ENCODE assay signal across 7 cellular contexts in genomic region chr1:155226188-155226909, GRCh38. TPM values are rescaled to one million over a fixed set of nuclear protein-coding genes. Genes with fewer than 3 reads are reported as not detected.
DNase-seq lines count a peak whose midpoint lies in the region; ATAC-seq and TF ChIP-seq lines count a peak whose summit lies in the region.

No MANE protein-coding gene starts in this region.

- TF ChIP-seq EP300 in SK-N-SH (IDR thresholded peaks at IDR 0.05; ENCODE audit: borderline replicate concordance in 1 of 2, low read depth in 1 of 2, low read length in 1 of 2) (no peak), tibial nerve (IDR thresholded peaks at IDR 0.05) (no peak)

- H3K4me3 Mint-ChIP-seq in activated naive CD8-positive, alpha-beta T cell treated with anti-CD3 and anti-CD28 coated beads for 36 hours, result peak overlapping the region; percentile 95

- H3K27me3 ChIP-seq in SK-N-SH (ENCODE audit: insufficient read depth) (no peaks in the 10 kb centered on the region), heart left ventricle (no peaks in the 10 kb centered on the region), tibial nerve (no peaks in the 10 kb centered on the region)

- TF ChIP-seq CTCF in SK-N-SH (IDR thresholded peaks at IDR 0.05) (peak; percentile 68), heart left ventricle (IDR thresholded peaks at IDR 0.05) (peak; percentile 10 to 65 (median 60)), tibial nerve (IDR thresholded peaks at IDR 0.05) (peak; percentile 41 to 72 (median 57))

- intact Hi-C loops in heart left ventricle (cut with DNase I), result loop anchor here in 8 of 10 donors (1.0 to 10.0 kb wide), 6 partner anchors 17 to 52 kb away; partner anchors contain the start of genes KRTCAP2 (in 2 of the 8), MTX1 (in 2 of the 8), TRIM46 (in 2 of the 8) and THBS3 (in 1 of the 8)

- H3K36me3 Mint-ChIP-seq in activated naive CD8-positive, alpha-beta T cell treated with anti-CD3 and anti-CD28 coated beads for 36 hours, result peaks cover 12% of the 10 kb centered on the region

- peaks cover 22% of the 10 kb centered on the region for H3K4me1 Mint-ChIP-seq in activated naive CD8-positive, alpha-beta T cell treated with anti-CD3 and anti-CD28 coated beads for 36 hours

- peak overlapping the region; percentile 97 for H3K27ac Mint-ChIP-seq in activated naive CD8-positive, alpha-beta T cell treated with anti-CD3 and anti-CD28 coated beads for 36 hours

- no peaks in the 10 kb centered on the region for H3K9me2 ChIP-seq in SK-N-SH

- no peaks in the 10 kb centered on the region for H3K9me3 Mint-ChIP-seq in activated naive CD8-positive, alpha-beta T cell treated with anti-CD3 and anti-CD28 coated beads for 36 hours

- H2AFZ ChIP-seq in SK-N-SH (ENCODE audit: low read depth), result peak overlapping the region; percentile 83; the same call in 1 of the 2 replicates

- H3K27ac ChIP-seq in SK-N-SH (ENCODE audit: low read depth in 2 of 2, low read length in 1 of 2), result peak overlapping the region; percentile 86 to 93
- H3K27ac ChIP-seq in heart left ventricle, result peak overlapping the region; percentile 24 to 92 (median 87)
- peak overlapping the region; percentile 72 to 88 (median 84) for H3K27ac ChIP-seq in tibial nerve

- POLR2A ChIA-PET in SK-N-SH (lab: Yijun Ruan, JAX), result interaction anchor here (0.6 to 1.0 kb wide), 3 partner anchors 24 to 34 kb away, joined by 3 to 5 read pairs (median 4); no protein-coding TSS in a partner anchor

- H3K9me3 ChIP-seq in SK-N-SH (no peaks in the 10 kb centered on the region), heart left ventricle (no peaks in the 10 kb centered on the region), tibial nerve (no peaks in the 10 kb centered on the region)

- H3F3A ChIP-seq in SK-N-SH (replicated peaks; ENCODE audit: insufficient read depth), result peaks cover 34% of the 10 kb centered on the region

- no peaks in the 10 kb centered on the region for H3K36me3 ChIP-seq in SK-N-SH (replicated peaks in 1 of 2; ENCODE audit: control insufficient read depth in 1 of 2, insufficient read depth in 2 of 2, low read length in 1 of 2)
- no peaks in the 10 kb centered on the region for H3K36me3 ChIP-seq in heart left ventricle
- no peaks in the 10 kb centered on the region for H3K36me3 ChIP-seq in tibial nerve

- DNase-seq in NCI-H1105 (lab: John Stamatoyannopoulos, UW), result peak; percentile 74
- peak; percentile 60 for DNase-seq in SK-N-SH
- peak; percentile 74 for DNase-seq in activated naive CD8-positive, alpha-beta T cell treated with anti-CD3 and anti-CD28 coated beads for 36 hours
- peak; percentile 63 to 78 (median 70) for DNase-seq in heart left ventricle
- DNase-seq in pons (ENCODE audit: low spot score), result peak; percentile 83
- DNase-seq in tibial nerve (ENCODE audit: low spot score in 2 of 2), result peak; percentile 64 to 82

- H3K27me3 Mint-ChIP-seq in activated naive CD8-positive, alpha-beta T cell treated with anti-CD3 and anti-CD28 coated beads for 36 hours, result no peaks in the 10 kb centered on the region

- CTCF ChIA-PET in SK-N-SH (lab: Yijun Ruan, JAX), result interaction anchor here (0.6 to 4.1 kb wide), 22 partner anchors 13 to 718 kb away, joined by 3 to 48 read pairs (median 4); partner anchors contain the start of genes KRTCAP2, MTX1, THBS3 and TRIM46

- WGBS in SK-N-SH (ENCODE audit: low lambda C conversion rate), result under 1% methylated on average over 7 of the region's 7 CpGs
- 0 to 1% (median 0%) methylated on average over 7 of the region's 7 CpGs for WGBS in heart left ventricle, 4 donors
- 0 to 1% methylated on average over 7 of the region's 7 CpGs for WGBS in tibial nerve, 2 donors

- peak overlapping the region; percentile 91 for H3K4me2 ChIP-seq in SK-N-SH

- H3K4me1 ChIP-seq in SK-N-SH (ENCODE audit: control insufficient read depth in 1 of 2, insufficient read depth in 2 of 2, low read depth in 1 of 2, low read length in 1 of 2) (peaks cover 12 to 14% of the 10 kb centered on the region in 2 experiments; a peak in 3 of 4 replicates), heart left ventricle (peaks cover 0 to 63% (median 16%) of the 10 kb centered on the region in 12 donors), tibial nerve (peaks cover 0 to 26% (median 9%) of the 10 kb centered on the region in 4 donors)

- peak overlapping the region; percentile 85 for H3K9ac ChIP-seq in SK-N-SH

- peak; percentile 37 for ATAC-seq in GM18909 (IDR thresholded peaks at IDR 0.05; ENCODE audit: poor library complexity, unreplicated experiment)
- ATAC-seq in heart left ventricle, result peak; percentile 23 to 52 (median 44)

- TF ChIP-seq POLR2A in heart left ventricle (IDR thresholded peaks at IDR 0.05) (no peak), tibial nerve (IDR thresholded peaks at IDR 0.05) (no peak)

- peak overlapping the region; percentile 60 to 69 for H3K4me3 ChIP-seq in SK-N-SH (ENCODE audit: low read depth in 2 of 2, low read length in 1 of 2)
- peak overlapping the region; percentile 15 to 77 (median 62) for H3K4me3 ChIP-seq in heart left ventricle
- peak overlapping the region; percentile 57 to 73 (median 63) for H3K4me3 ChIP-seq in tibial nerve

- peak; percentile 64 for TF ChIP-seq RAD21 in SK-N-SH (IDR thresholded peaks at IDR 0.05; ENCODE audit: low read length)

- no peaks in the 10 kb centered on the region for H4K20me1 ChIP-seq in SK-N-SH (ENCODE audit: insufficient read depth)

- H3K79me2 ChIP-seq in SK-N-SH (ENCODE audit: insufficient read depth), result peaks cover 28% of the 10 kb centered on the region

TF ChIP-seq in SK-N-SH, 30 proteins besides CTCF, POLR2A, EP300 and RAD21:
- TF ChIP-seq SMC3 (IDR thresholded peaks at IDR 0.05; ENCODE audit: low read depth, low read length) (peak; percentile 23; the same call in 1 of the 2 replicates), POLR2AphosphoS5 (IDR thresholded peaks at IDR 0.05; ENCODE audit: low read depth, low read length) (no peak)
TF ChIP-seq in SK-N-SH: peak in this region for 1.

RNA-seq across cellular contexts. Expression of gene MTX1, which starts 17.9 kb away (rescaled TPM):
- 79.1 TPM in 2 replicates for polyA plus RNA-seq in SK-N-SH (2012; rRNA removed)
- 38.5 and 57.4 TPM in 2 replicates for polyA plus RNA-seq in SK-N-SH (2012; cell fraction: cytosol; rRNA removed)
- polyA plus RNA-seq in SK-N-SH (2012; cell fraction: nucleus; rRNA removed), result 75.0 and 79.6 TPM in 2 replicates
- 10 to 100 TPM; 68.0 to 72.5 TPM for total RNA-seq in activated naive CD8-positive, alpha-beta T cell treated with anti-CD3 and anti-CD28 coated beads for 36 hours
- 10 to 100 TPM; 14.1 to 32.2 (median 19.3) TPM for total RNA-seq in heart left ventricle
- 10 to 100 TPM; 28.1 to 37.1 TPM for polyA plus RNA-seq in heart left ventricle
- 10 to 100 TPM; 30.1 to 50.7 (median 35.3) TPM for total RNA-seq in tibial nerve

RNA-seq across cellular contexts. Expression of gene THBS3, which starts 18.7 kb away (rescaled TPM):
- polyA plus RNA-seq in SK-N-SH (2012; rRNA removed) (124 and 162 TPM in 2 replicates), heart left ventricle (1 to 10 TPM; 2.7 to 6.8 TPM)
- 61.2 and 79.2 TPM in 2 replicates for polyA plus RNA-seq in SK-N-SH (2012; cell fraction: cytosol; rRNA removed)
- 430 and 590 TPM in 2 replicates for polyA plus RNA-seq in SK-N-SH (2012; cell fraction: nucleus; rRNA removed)
- 1 to 10 TPM; 7.4 to 9.3 TPM for total RNA-seq in activated naive CD8-positive, alpha-beta T cell treated with anti-CD3 and anti-CD28 coated beads for 36 hours
- total RNA-seq in heart left ventricle (10 to 100 TPM in 2 of 9 donors, 1 to 10 TPM in 7; 3.0 to 22.2 (median 5.5) TPM), tibial nerve (100 to 1,000 TPM in 1 of 4 donors, 10 to 100 TPM in 3; 33.9 to 119 (median 52.6) TPM)

RNA-seq across cellular contexts. Expression of gene ENTREP3, which starts 28.9 kb away (rescaled TPM):
- 20.0 and 30.6 TPM in 2 replicates for polyA plus RNA-seq in SK-N-SH (2012; rRNA removed)
- 17.9 and 26.4 TPM in 2 replicates for polyA plus RNA-seq in SK-N-SH (2012; cell fraction: cytosol; rRNA removed)
- polyA plus RNA-seq in SK-N-SH (2012; cell fraction: nucleus; rRNA removed), result 42.8 and 45.5 TPM in 2 replicates
- 10 to 100 TPM; 46.6 to 49.7 TPM for total RNA-seq in activated naive CD8-positive, alpha-beta T cell treated with anti-CD3 and anti-CD28 coated beads for 36 hours
- total RNA-seq in heart left ventricle, result 10 to 100 TPM; 10.5 to 24.4 (median 12.8) TPM
- 10 to 100 TPM in 1 of 2 donors, 1 to 10 TPM in 1; 5.1 to 21.6 TPM for polyA plus RNA-seq in heart left ventricle
- total RNA-seq in tibial nerve, result 10 to 100 TPM; 22.7 to 42.0 (median 26.6) TPM

RNA-seq across cellular contexts. Expression of gene SCAMP3, which starts 35.8 kb away (rescaled TPM):
- polyA plus RNA-seq in SK-N-SH (2012; rRNA removed) (193 and 225 TPM in 2 replicates), heart left ventricle (100 to 1,000 TPM in 1 of 2 donors, 10 to 100 TPM in 1; 53.3 to 123 TPM)
- 115 and 149 TPM in 2 replicates for polyA plus RNA-seq in SK-N-SH (2012; cell fraction: cytosol; rRNA removed)
- polyA plus RNA-seq in SK-N-SH (2012; cell fraction: nucleus; rRNA removed), result 125 and 162 TPM in 2 replicates
- 100 to 1,000 TPM; 108 to 117 TPM for total RNA-seq in activated naive CD8-positive, alpha-beta T cell treated with anti-CD3 and anti-CD28 coated beads for 36 hours
- total RNA-seq in heart left ventricle (10 to 100 TPM; 51.2 to 92.8 (median 65.8) TPM), tibial nerve (10 to 100 TPM; 54.5 to 91.1 (median 65.2) TPM)

RNA-seq across cellular contexts. Expression of gene CLK2, which starts 47.0 kb away (rescaled TPM):
- polyA plus RNA-seq in SK-N-SH (2012; rRNA removed) (76.7 and 81.8 TPM in 2 replicates), heart left ventricle (10 to 100 TPM; 15.9 to 22.8 TPM)
- polyA plus RNA-seq in SK-N-SH (2012; cell fraction: cytosol; rRNA removed), result 25.3 and 28.9 TPM in 2 replicates
- 484 and 490 TPM in 2 replicates for polyA plus RNA-seq in SK-N-SH (2012; cell fraction: nucleus; rRNA removed)
- total RNA-seq in activated naive CD8-positive, alpha-beta T cell treated with anti-CD3 and anti-CD28 coated beads for 36 hours, result 10 to 100 TPM; 61.4 to 65.9 TPM
- total RNA-seq in heart left ventricle (10 to 100 TPM in 8 of 9 donors, 1 to 10 TPM in 1; 9.6 to 26.1 (median 17.2) TPM), tibial nerve (10 to 100 TPM; 41.0 to 70.6 (median 52.3) TPM)

Comparison
In these comparisons a context has a peak if more than half of its experiments do, and no peak if none do; other contexts are left out.
1. Peak in every context shown above with its lines: DNase-seq, ATAC-seq, H3K4me3 ChIP-seq and H3K27ac ChIP-seq.